8 cellular contexts compared by ENCODE assay signal in genomic region chr5:88667187-88668141, GRCh38.
DNase-seq lines count a peak whose midpoint lies in the region; ATAC-seq and TF ChIP-seq lines count a peak whose summit lies in the region.

No MANE protein-coding gene starts in this region.

- H3K4me3 Mint-ChIP-seq in activated T-cell treated with anti-CD3 and anti-CD28 coated beads, Interleukin-2, amount 50 U/mL, for 24 hours, result peak overlapping the region; percentile 73

- DNase-seq in activated T-cell treated with anti-CD3 and anti-CD28 coated beads, Interleukin-2, amount 50 U/mL, for 24 hours, result no peak
- no peak for DNase-seq in activated T-cell treated with anti-CD3 and anti-CD28 coated beads for 4 hours
- DNase-seq in NCI-H524 treated with DMSO at 0.1 percent for 48 hours (lab: John Stamatoyannopoulos, UW), result peak; percentile 46
- no peak for DNase-seq in thyroid gland
- DNase-seq in HCEC 1CT, result no peak

- TF ChIP-seq CTCF in thyroid gland (IDR thresholded peaks at IDR 0.05), result no peak

- H3K36me3 ChIP-seq in endocrine pancreas (ENCODE audit: control insufficient read depth, insufficient read depth, low read length), result no peaks in the 10 kb centered on the region
- no peaks in the 10 kb centered on the region for H3K36me3 ChIP-seq in skeletal muscle tissue (ENCODE audit: control insufficient read depth in 3 of 3, insufficient read depth in 3 of 3, low read length in 3 of 3)
- no peaks in the 10 kb centered on the region for H3K36me3 ChIP-seq in thyroid gland

- intact Hi-C loops in thyroid gland (cut with DNase I), result no loop called here

- WGBS in thyroid gland, 2 donors, result 6 to 9% methylated on average over 28 of the region's 28 CpGs

- no peak overlapping the region for H3K27ac Mint-ChIP-seq in activated T-cell treated with anti-CD3 and anti-CD28 coated beads, Interleukin-2, amount 50 U/mL, for 24 hours

- H3K9me3 ChIP-seq in endocrine pancreas (ENCODE audit: control insufficient read depth, low read length), result no peaks in the 10 kb centered on the region
- H3K9me3 ChIP-seq in skeletal muscle tissue (ENCODE audit: control insufficient read depth in 3 of 3, low read length in 3 of 3), result peaks cover 0 to 5% (median 0%) of the 10 kb centered on the region in 3 donors
- no peaks in the 10 kb centered on the region for H3K9me3 ChIP-seq in thyroid gland

- H3K4me1 ChIP-seq in endocrine pancreas (ENCODE audit: control insufficient read depth, insufficient read depth, low read length), result no peaks in the 10 kb centered on the region
- H3K4me1 ChIP-seq in skeletal muscle tissue (ENCODE audit: control insufficient read depth in 3 of 3, insufficient read depth in 3 of 3, low read length in 3 of 3), result peaks cover 3 to 9% (median 8%) of the 10 kb centered on the region in 3 donors
- H3K4me1 ChIP-seq in thyroid gland, result peaks cover 0 to 10% of the 10 kb centered on the region in 2 donors

- H3K36me3 Mint-ChIP-seq in activated T-cell treated with anti-CD3 and anti-CD28 coated beads, Interleukin-2, amount 50 U/mL, for 24 hours (ENCODE audit: low read depth), result peaks cover 3% of the 10 kb centered on the region

- no peak for TF ChIP-seq POLR2A in thyroid gland (IDR thresholded peaks at IDR 0.05)

- ATAC-seq in HG02678 (IDR thresholded peaks at IDR 0.05; ENCODE audit: unreplicated experiment), result peak; percentile 76

- peaks cover 12% of the 10 kb centered on the region for H3K9me3 Mint-ChIP-seq in activated T-cell treated with anti-CD3 and anti-CD28 coated beads, Interleukin-2, amount 50 U/mL, for 24 hours

- H3K4me3 ChIP-seq in endocrine pancreas (ENCODE audit: control insufficient read depth, insufficient read depth, low read length) (peak overlapping the region; percentile 65), skeletal muscle tissue (ENCODE audit: low read length in 3 of 3) (peak overlapping the region; percentile 19 to 52 (median 49)), thyroid gland (replicated peaks in 1 of 3) (peak overlapping the region in 1 of 3 donors; percentile 1)

- H3K9ac ChIP-seq in endocrine pancreas (ENCODE audit: control insufficient read depth, insufficient read depth, low read length) (no peak overlapping the region), skeletal muscle tissue (ENCODE audit: low read depth in 1 of 3, low read length in 3 of 3) (no peak overlapping the region)

- H3K27me3 ChIP-seq in endocrine pancreas (ENCODE audit: control insufficient read depth, insufficient read depth, low read length) (peaks cover 27% of the 10 kb centered on the region), skeletal muscle tissue (ENCODE audit: control insufficient read depth in 3 of 3, insufficient read depth in 3 of 3, low read length in 3 of 3) (peaks cover 89 to 96% (median 92%) of the 10 kb centered on the region in 3 donors), thyroid gland (peaks cover 65% of the 10 kb centered on the region)

- no peak overlapping the region for H3K27ac ChIP-seq in skeletal muscle tissue (ENCODE audit: low read depth, low read length)
- H3K27ac ChIP-seq in thyroid gland, result no peak overlapping the region

- peaks cover 29% of the 10 kb centered on the region for H3K4me1 Mint-ChIP-seq in activated T-cell treated with anti-CD3 and anti-CD28 coated beads, Interleukin-2, amount 50 U/mL, for 24 hours (ENCODE audit: low read depth)

- peaks cover 95% of the 10 kb centered on the region for H3K27me3 Mint-ChIP-seq in activated T-cell treated with anti-CD3 and anti-CD28 coated beads, Interleukin-2, amount 50 U/mL, for 24 hours
